In genomic region chr14:57729208-57730187, GRCh38 we compare ENCODE assay signal across 20 cellular contexts.
"Had no signal": no experiment of that assay in that cellular context is flagged by ENCODE, and none has a peak within 500 bp of the region (broad histone marks: within the 10 kb centered on the region; RNA-seq: fewer than 3 reads in every experiment).

No MANE protein-coding gene starts in this region.

- H3K36me3 ChIP-seq: ovary, right lobe of liver, vagina had no signal

- H3K4me1 Mint-ChIP-seq: stimulated activated naive B cell treated with anti-CD40 and anti-IgM and Interleukin-4, amounts not matched to agents 10 μg/mL and 1 μg/mL and 100 μg/mL, for 72 hours had no signal

- DNase-seq: activated CD4-positive, alpha-beta T cell treated with anti-CD3 and anti-CD28 coated beads for 48 hours; activated CD4-positive, CD25-positive, alpha-beta regulatory T cell; activated CD8-positive, alpha-beta T cell treated with anti-CD3 and anti-CD28 coated beads for 36 hours; activated naive CD4-positive, alpha-beta T cell treated with Interleukin-2 at 50 U/mL for 16 hours; activated T-cell treated with anti-CD3 and anti-CD28 coated beads, Interleukin-2, amount 50 U/mL, for 24 hours; body of pancreas; caudate nucleus; foreskin fibroblast; islet precursor cell; ovary; right lobe of liver; small intestine; stimulated activated CD4-positive, alpha-beta T cell treated with anti-CD3 and anti-CD28 coated beads, Interleukin-4, amount 100 ng/mL, for 24 hours; stimulated activated naive B cell treated with anti-CD40 and anti-IgM and Interleukin-4, amounts not matched to agents 10 μg/mL and 1 μg/mL and 100 μg/mL, for 72 hours; T-helper 2 cell had no signal

- H3K36me3 Mint-ChIP-seq: stimulated activated naive B cell treated with anti-CD40 and anti-IgM and Interleukin-4, amounts not matched to agents 10 μg/mL and 1 μg/mL and 100 μg/mL, for 72 hours had no signal

- H3K4me1 ChIP-seq: right lobe of liver, vagina had no signal

- H3K27me3 Mint-ChIP-seq: activated CD8-positive, alpha-beta T cell treated with anti-CD3 and anti-CD28 coated beads for 36 hours; activated T-cell treated with anti-CD3 and anti-CD28 coated beads, Interleukin-2, amount 50 U/mL, for 24 hours had no signal

- H3K4me3 Mint-ChIP-seq: activated CD8-positive, alpha-beta T cell treated with anti-CD3 and anti-CD28 coated beads for 36 hours; activated T-cell treated with anti-CD3 and anti-CD28 coated beads, Interleukin-2, amount 50 U/mL, for 24 hours; stimulated activated naive B cell treated with anti-CD40 and anti-IgM and Interleukin-4, amounts not matched to agents 10 μg/mL and 1 μg/mL and 100 μg/mL, for 72 hours had no signal

- H3K9me3 ChIP-seq: body of pancreas, ovary, right lobe of liver, vagina had no signal

- ATAC-seq: activated CD8-positive, alpha-beta T cell treated with anti-CD3 and anti-CD28 coated beads for 36 hours; body of pancreas; left lobe of liver; right lobe of liver; stimulated activated naive B cell treated with anti-CD40 and anti-IgM and Interleukin-4, amounts not matched to agents 10 μg/mL and 1 μg/mL and 100 μg/mL, for 72 hours had no signal

- H3K27me3 ChIP-seq: body of pancreas, hepatocyte, ovary, right lobe of liver, vagina had no signal

- H3K4me3 ChIP-seq: body of pancreas, hepatocyte, ovary, right lobe of liver, vagina had no signal

- H3K27ac Mint-ChIP-seq: activated CD8-positive, alpha-beta T cell treated with anti-CD3 and anti-CD28 coated beads for 36 hours; activated T-cell treated with anti-CD3 and anti-CD28 coated beads, Interleukin-2, amount 50 U/mL, for 24 hours; activated T-helper 2 cell treated with anti-CD3 and anti-CD28 coated beads, Interferon-gamma antibody, Interleukin-2, Interleukin-4, amounts not matched to agents 10 μg/mL and 5 μg/mL and 100 μg/mL, durations not matched to agents 14 hours and 24 hours and 36 hours; stimulated activated naive B cell treated with anti-CD40 and anti-IgM and Interleukin-4, amounts not matched to agents 10 μg/mL and 1 μg/mL and 100 μg/mL, for 72 hours had no signal

- H3K9me3 Mint-ChIP-seq: activated CD8-positive, alpha-beta T cell treated with anti-CD3 and anti-CD28 coated beads for 36 hours; activated T-helper 2 cell treated with anti-CD3 and anti-CD28 coated beads, Interferon-gamma antibody, Interleukin-2, Interleukin-4, amounts not matched to agents 10 μg/mL and 5 μg/mL and 100 μg/mL, durations not matched to agents 14 hours and 24 hours and 36 hours had no signal

- H3K27ac ChIP-seq: body of pancreas, epithelial cell of prostate, hepatocyte, ovary, right lobe of liver, vagina had no signal
